ENCODE assay signal across 24 cellular contexts in the genomic region with DNA sequence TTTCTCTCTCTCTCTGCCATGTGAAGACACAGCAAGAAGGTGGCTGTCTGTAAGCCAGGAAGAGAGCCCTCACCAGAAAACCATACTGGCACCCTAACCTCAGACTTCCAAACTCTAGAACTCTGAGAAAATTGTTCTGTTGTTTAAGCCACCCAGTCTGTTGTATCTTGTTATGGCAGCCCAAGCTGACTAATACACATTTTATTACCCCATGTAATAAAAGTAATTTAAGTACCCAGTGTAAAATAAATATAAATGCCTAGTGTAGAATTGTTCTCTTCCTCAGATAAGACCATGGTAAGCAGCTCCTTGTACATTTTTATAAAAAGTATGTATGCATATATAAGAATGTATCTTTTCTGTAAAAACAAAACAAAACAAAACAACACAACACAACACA.
DNase-seq lines count a peak whose midpoint lies in the region; ATAC-seq, FAIRE-seq and TF ChIP-seq lines count a peak whose summit lies in the region.
"Had no signal": no experiment of that assay in that cellular context is flagged by ENCODE, and none has a peak within 500 bp of the region (broad histone marks: within the 10 kb centered on the region; RNA-seq: fewer than 3 reads in every experiment).

No MANE protein-coding gene starts in this region.

- peak overlapping the region; percentile 31; the same call in 2 of the 3 replicates for H3K27ac ChIP-seq in K562 (ENCODE audit: extremely low read depth, low read depth, low read length)
- H3K27ac ChIP-seq: A549; BLaER1 treated with 17β-estradiol and CSF1 and Interleukin-3, amounts not matched to agents 10 nM and 100 nM had no signal

- H3K4me2 ChIP-seq in K562 (ENCODE audit: insufficient read depth, low read length) = no peak overlapping the region
- H3K4me2 ChIP-seq: A549; BLaER1 treated with 17β-estradiol and CSF1 and Interleukin-3, amounts not matched to agents 10 nM and 100 nM; GM23338 had no signal

- H3K4me1 ChIP-seq in K562 (replicated peaks in 1 of 2; ENCODE audit: control insufficient read depth in 2 of 2, insufficient read depth in 2 of 2, low read length in 2 of 2) (peaks cover 44 to 53% of the 10 kb centered on the region in 2 experiments), mucosa of descending colon (ENCODE audit: low read depth) (peaks cover 12% of the 10 kb centered on the region)
- H3K4me1 ChIP-seq: A549, BE2C, Caco-2 had no signal

- no peak for FAIRE-seq in K562 (lab: Jason Lieb, UNC)
- FAIRE-seq: A549, G401.6, GM12878, GM19239 had no signal

- no TSS peak for BruUV-seq in K562 (replicated peaks; lab: Mats Ljungman, UMichigan)

- H3K36me3 ChIP-seq in K562 (ENCODE audit: control insufficient read depth, insufficient read depth, low read length) = no peaks in the 10 kb centered on the region
- no peaks in the 10 kb centered on the region for H3K36me3 ChIP-seq in mucosa of descending colon (ENCODE audit: low read depth)
- H3K36me3 ChIP-seq: BE2C; BLaER1 treated with 17β-estradiol and CSF1 and Interleukin-3, amounts not matched to agents 10 nM and 100 nM had no signal

- H3K9me1 ChIP-seq in K562 (ENCODE audit: control insufficient read depth, insufficient read depth, low read length) = no peaks in the 10 kb centered on the region

- no peak for TF ChIP-seq CTCF in K562 (IDR thresholded peaks at IDR 0.05 in 2 of 3, conservative IDR thresholded peaks at IDR 0.05 in 1 of 3; ENCODE audit: insufficient read depth in 2 of 3, low read depth in 1 of 3, low read length in 3 of 3)
- TF ChIP-seq CTCF in mucosa of descending colon (IDR thresholded peaks at IDR 0.05) = no peak
- no peak for TF ChIP-seq CTCF in GM10266 (IDR thresholded peaks at IDR 0.05; ENCODE audit: control insufficient read depth, insufficient read depth, low read depth, missing control alignments)

- intact Hi-C loops in K562 (cut with micrococcal nuclease) = loop anchor here (10.0 kb wide), 1 partner anchor 80 kb away; no protein-coding TSS in a partner anchor
- intact Hi-C loops in mucosa of descending colon (cut with DNase I, micrococcal nuclease) = no loop called here

- no peak for TF ChIP-seq EP300 in K562 (IDR thresholded peaks at IDR 0.05; ENCODE audit: low read length)

- no peaks in the 10 kb centered on the region for H3K79me2 ChIP-seq in K562 (ENCODE audit: control insufficient read depth, insufficient read depth, low read length)

- H4K20me1 ChIP-seq in K562 (replicated peaks; ENCODE audit: control insufficient read depth, insufficient read depth, low read length) = no peaks in the 10 kb centered on the region
- H4K20me1 ChIP-seq: BLaER1 treated with 17β-estradiol and CSF1 and Interleukin-3, amounts not matched to agents 10 nM and 100 nM had no signal

- no peak for TF ChIP-seq RAD21 in K562 (CRISPR knock-in tag; conservative IDR thresholded peaks at IDR 0.05 in 1 of 2, IDR thresholded peaks at IDR 0.05 in 1 of 2)

- no peak overlapping the region for H3K4me3 ChIP-seq in K562
- no peak overlapping the region for H3K4me3 ChIP-seq in mucosa of descending colon
- H3K4me3 ChIP-seq: A549; BLaER1 treated with 17β-estradiol and CSF1 and Interleukin-3, amounts not matched to agents 10 nM and 100 nM; GM12878; GM23338 had no signal

- ATAC-seq in K562 (no peak), mucosa of descending colon (peak; percentile 68), HG03196 (IDR thresholded peaks at IDR 0.05; ENCODE audit: unreplicated experiment) (no peak)
- ATAC-seq: A549; CD8-positive, alpha-beta T cell; GM12878; GM23338; HCT116 had no signal

- H2AFZ ChIP-seq in K562 (ENCODE audit: low read depth, low read length) = no peak overlapping the region; the same call in 1 of the 2 replicates
- H2AFZ ChIP-seq: GM23338 had no signal

- in situ Hi-C loops in K562 (cut with MboI) = no loop called here

- no peaks in the 10 kb centered on the region for H3K27me3 ChIP-seq in K562 (ENCODE audit: control insufficient read depth in 2 of 2, insufficient read depth in 2 of 2, low read length in 2 of 2)
- H3K27me3 ChIP-seq: BE2C; BLaER1 treated with 17β-estradiol and CSF1 and Interleukin-3, amounts not matched to agents 10 nM and 100 nM had no signal

- DNase-seq in LoVo (ENCODE audit: low spot score) = peak; percentile 12
- DNase-seq in K562 (ENCODE audit: extremely low read depth in 1 of 4, low spot score in 3 of 4) = no peak
- no peak for DNase-seq in mucosa of descending colon
- DNase-seq in GM10266 (ENCODE audit: extremely low spot score) = no peak
- DNase-seq in C1 segment of cervical spinal cord (lab: John Stamatoyannopoulos, UW) = no peak
- DNase-seq: 8988T; ACHN; AML-193; BE2C; Caco-2; CD4-positive, CD25-positive, alpha-beta regulatory T cell; CD8-positive, alpha-beta T cell; DMS153; DND-41; H9; HFFc6 had no signal

- H3K9me3 ChIP-seq in K562 (replicated peaks; ENCODE audit: control insufficient read depth, insufficient read depth, low read depth, low read length) = no peaks in the 10 kb centered on the region; the same call in 1 of the 2 replicates
- H3K9me3 ChIP-seq in mucosa of descending colon = no peaks in the 10 kb centered on the region
- H3K9me3 ChIP-seq: A549, BE2C, Caco-2 had no signal

- H3K9ac ChIP-seq in K562 (ENCODE audit: insufficient read depth in 1 of 2, low read depth in 2 of 2, low read length in 2 of 2) = no peak overlapping the region
- H3K9ac ChIP-seq: BLaER1 treated with 17β-estradiol and CSF1 and Interleukin-3, amounts not matched to agents 10 nM and 100 nM had no signal

- CTCF ChIA-PET in K562 (lab: Yijun Ruan, JAX; ENCODE audit: low intra/inter-chr PET ratio) = no interaction called here

- TF ChIP-seq POLR2A in K562 (conservative IDR thresholded peaks at IDR 0.05) = no peak

- POLR2A ChIA-PET in K562 (lab: Yijun Ruan, JAX) = no interaction called here

TF ChIP-seq in K562, 482 proteins besides CTCF, POLR2A, EP300 and RAD21:
- no peak for TF ChIP-seq ADNP (tag; IDR thresholded peaks at IDR 0.05)
- no peak for TF ChIP-seq EP400 (IDR thresholded peaks at IDR 0.05)
- no peak for TF ChIP-seq HDGF (IDR thresholded peaks at IDR 0.05)
- TF ChIP-seq, protein P1, sequence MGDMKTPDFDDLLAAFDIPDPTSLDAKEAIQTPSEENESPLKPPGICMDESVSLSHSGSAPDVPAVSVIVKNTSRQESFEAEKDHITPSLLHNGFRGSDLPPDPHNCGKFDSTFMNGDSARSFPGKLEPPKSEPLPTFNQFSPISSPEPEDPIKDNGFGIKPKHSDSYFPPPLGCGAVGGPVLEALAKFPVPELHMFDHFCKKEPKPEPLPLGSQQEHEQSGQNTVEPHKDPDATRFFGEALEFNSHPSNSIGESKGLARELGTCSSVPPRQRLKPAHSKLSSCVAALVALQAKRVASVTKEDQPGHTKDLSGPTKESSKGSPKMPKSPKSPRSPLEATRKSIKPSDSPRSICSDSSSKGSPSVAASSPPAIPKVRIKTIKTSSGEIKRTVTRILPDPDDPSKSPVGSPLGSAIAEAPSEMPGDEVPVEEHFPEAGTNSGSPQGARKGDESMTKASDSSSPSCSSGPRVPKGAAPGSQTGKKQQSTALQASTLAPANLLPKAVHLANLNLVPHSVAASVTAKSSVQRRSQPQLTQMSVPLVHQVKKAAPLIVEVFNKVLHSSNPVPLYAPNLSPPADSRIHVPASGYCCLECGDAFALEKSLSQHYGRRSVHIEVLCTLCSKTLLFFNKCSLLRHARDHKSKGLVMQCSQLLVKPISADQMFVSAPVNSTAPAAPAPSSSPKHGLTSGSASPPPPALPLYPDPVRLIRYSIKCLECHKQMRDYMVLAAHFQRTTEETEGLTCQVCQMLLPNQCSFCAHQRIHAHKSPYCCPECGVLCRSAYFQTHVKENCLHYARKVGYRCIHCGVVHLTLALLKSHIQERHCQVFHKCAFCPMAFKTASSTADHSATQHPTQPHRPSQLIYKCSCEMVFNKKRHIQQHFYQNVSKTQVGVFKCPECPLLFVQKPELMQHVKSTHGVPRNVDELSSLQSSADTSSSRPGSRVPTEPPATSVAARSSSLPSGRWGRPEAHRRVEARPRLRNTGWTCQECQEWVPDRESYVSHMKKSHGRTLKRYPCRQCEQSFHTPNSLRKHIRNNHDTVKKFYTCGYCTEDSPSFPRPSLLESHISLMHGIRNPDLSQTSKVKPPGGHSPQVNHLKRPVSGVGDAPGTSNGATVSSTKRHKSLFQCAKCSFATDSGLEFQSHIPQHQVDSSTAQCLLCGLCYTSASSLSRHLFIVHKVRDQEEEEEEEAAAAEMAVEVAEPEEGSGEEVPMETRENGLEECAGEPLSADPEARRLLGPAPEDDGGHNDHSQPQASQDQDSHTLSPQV (IDR thresholded peaks at IDR 0.05) = 0 out of 2 replicates have a peak, but pooled peaks have one; percentile 11
- TF ChIP-seq, protein P2, sequence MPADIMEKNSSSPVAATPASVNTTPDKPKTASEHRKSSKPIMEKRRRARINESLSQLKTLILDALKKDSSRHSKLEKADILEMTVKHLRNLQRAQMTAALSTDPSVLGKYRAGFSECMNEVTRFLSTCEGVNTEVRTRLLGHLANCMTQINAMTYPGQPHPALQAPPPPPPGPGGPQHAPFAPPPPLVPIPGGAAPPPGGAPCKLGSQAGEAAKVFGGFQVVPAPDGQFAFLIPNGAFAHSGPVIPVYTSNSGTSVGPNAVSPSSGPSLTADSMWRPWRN (IDR thresholded peaks at IDR 0.05; ENCODE audit: low read depth) = no peak
